8 cellular contexts compared by ENCODE assay signal in the genomic region with DNA sequence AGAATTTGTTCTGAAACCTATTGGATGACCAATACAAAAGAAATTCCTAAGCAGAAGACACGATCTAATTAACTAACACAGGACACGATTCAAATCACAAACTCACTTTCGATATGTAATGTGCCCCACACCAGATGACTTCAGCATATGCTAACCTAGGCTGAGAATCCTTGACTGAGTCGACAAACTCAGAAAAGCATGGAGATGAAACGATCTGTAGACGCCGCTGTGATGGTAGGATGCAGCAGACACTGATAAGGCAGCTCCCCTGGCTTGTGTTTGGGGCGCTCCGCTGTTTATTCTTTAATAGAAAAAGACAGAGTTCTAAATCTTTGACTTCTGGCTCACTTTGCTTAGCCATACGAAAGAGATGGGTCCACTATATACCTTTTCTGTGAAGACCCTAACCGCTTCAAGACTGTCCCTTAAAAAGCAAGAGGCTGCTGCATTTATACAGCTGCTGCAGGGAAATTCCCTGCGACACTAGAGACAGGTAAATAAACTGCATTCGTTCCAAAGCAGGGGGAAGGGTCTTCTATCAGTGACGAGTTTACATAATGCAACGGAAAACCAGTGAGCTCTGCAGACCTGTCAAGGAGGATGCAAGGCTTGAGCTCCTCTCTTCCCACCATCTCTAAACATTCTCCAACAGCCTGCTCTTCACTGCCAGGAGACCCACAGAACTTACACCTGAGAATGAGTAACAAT. TPM values are rescaled to one million over a fixed set of nuclear protein-coding genes. Genes with fewer than 3 reads are reported as not detected.
A peak's percentile ranks its signal among the peaks of the same experiment; 100 is the strongest.
DNase-seq lines count a peak whose midpoint lies in the region; ATAC-seq and TF ChIP-seq lines count a peak whose summit lies in the region.

No MANE protein-coding gene starts in this region.

- no peak for TF ChIP-seq CTCF in MM.1S (IDR thresholded peaks at IDR 0.05; ENCODE audit: low read length)
- TF ChIP-seq CTCF in breast epithelium (IDR thresholded peaks at IDR 0.05) = no peak

- H3K79me1 ChIP-seq in mesenchymal stem cell (replicated peaks; ENCODE audit: low read length, poor library complexity, severe bottlenecking) = no peaks in the 10 kb centered on the region

- peak; percentile 3 for DNase-seq in COR-L47 (lab: John Stamatoyannopoulos, UW)
- no peak for DNase-seq in MM.1S
- DNase-seq in breast epithelium (ENCODE audit: low spot score in 2 of 2) = no peak
- peak; percentile 15 for DNase-seq in mesenchymal stem cell
- DNase-seq in UCSD-AML1 (lab: John Stamatoyannopoulos, UW; ENCODE audit: unreplicated experiment) = no peak
- DNase-seq in activated CD8-positive, alpha-beta memory T cell treated with anti-CD3 and anti-CD28 coated beads, Interleukin-2, amount 50 U/mL, for 48 hours = no peak

- H3F3A ChIP-seq in MM.1S (ENCODE audit: insufficient read depth, low read length) = no peaks in the 10 kb centered on the region; the same call in 1 of the 2 replicates

- H3K18ac ChIP-seq in mesenchymal stem cell (ENCODE audit: low read depth in 1 of 2, low read length in 2 of 2) = no peak overlapping the region

- H3K9me3 ChIP-seq in MM.1S (replicated peaks; ENCODE audit: insufficient read depth, low read length) (no peaks in the 10 kb centered on the region), breast epithelium (no peaks in the 10 kb centered on the region), mesenchymal stem cell (ENCODE audit: control insufficient read depth, low read length) (no peaks in the 10 kb centered on the region)

- ATAC-seq in GM21515 (IDR thresholded peaks at IDR 0.05; ENCODE audit: unreplicated experiment) (no peak), HG03442 (IDR thresholded peaks at IDR 0.05; ENCODE audit: unreplicated experiment) (no peak)

- H3K27me3 ChIP-seq in MM.1S (replicated peaks; ENCODE audit: insufficient read depth, low read length) (no peaks in the 10 kb centered on the region), breast epithelium (no peaks in the 10 kb centered on the region), mesenchymal stem cell (ENCODE audit: control insufficient read depth in 1 of 2, insufficient read depth in 1 of 2, low read length in 2 of 2) (no peaks in the 10 kb centered on the region)

- no peak for TF ChIP-seq POLR2A in breast epithelium (IDR thresholded peaks at IDR 0.05)

- H2AK5ac ChIP-seq in mesenchymal stem cell (ENCODE audit: low read length, severe bottlenecking) = no peak overlapping the region

- no peak overlapping the region for H2BK12ac ChIP-seq in mesenchymal stem cell (ENCODE audit: low read length in 2 of 2)

- no peak overlapping the region for H2BK120ac ChIP-seq in mesenchymal stem cell (ENCODE audit: low read depth, low read length)

- no peak overlapping the region for H2BK5ac ChIP-seq in mesenchymal stem cell (ENCODE audit: low read depth, low read length, poor library complexity, severe bottlenecking)

- no peaks in the 10 kb centered on the region for H3K36me3 ChIP-seq in MM.1S (replicated peaks; ENCODE audit: insufficient read depth, low read length)
- H3K36me3 ChIP-seq in breast epithelium = peaks cover 4% of the 10 kb centered on the region
- peaks cover 2 to 25% of the 10 kb centered on the region in 2 experiments for H3K36me3 ChIP-seq in mesenchymal stem cell (ENCODE audit: control insufficient read depth in 1 of 2, insufficient read depth in 2 of 2, low read depth in 1 of 2, low read length in 2 of 2)

- H3K27ac ChIP-seq in MM.1S (ENCODE audit: low read length) (peak overlapping the region; percentile 62; the same call in 1 of the 2 replicates), breast epithelium (peak overlapping the region; percentile 6 to 98), mesenchymal stem cell (ENCODE audit: low read length, poor library complexity, severe bottlenecking) (peak overlapping the region; percentile 83)

- 55% methylated on average over 15 of the region's 15 CpGs for WGBS in mesenchymal stem cell

- no peak overlapping the region for H2AFZ ChIP-seq in MM.1S (ENCODE audit: low read length)
- no peak overlapping the region for H2AFZ ChIP-seq in mesenchymal stem cell (ENCODE audit: low read depth, low read length)

- H2BK15ac ChIP-seq in mesenchymal stem cell (ENCODE audit: low read depth, poor library complexity, severe bottlenecking) = no peak overlapping the region

- peaks cover 56% of the 10 kb centered on the region for H3K79me2 ChIP-seq in MM.1S (ENCODE audit: low read length)

- H3K14ac ChIP-seq in mesenchymal stem cell (ENCODE audit: low read length in 2 of 2) = peak overlapping the region in 1 of 2 experiments; percentile 41

- no peak overlapping the region for H3K23ac ChIP-seq in mesenchymal stem cell (ENCODE audit: low read length in 2 of 2)

- no peak overlapping the region for H3K4ac ChIP-seq in mesenchymal stem cell (ENCODE audit: low read depth in 1 of 2, low read length in 2 of 2)

- no peaks in the 10 kb centered on the region for H3K9me2 ChIP-seq in MM.1S (replicated peaks; ENCODE audit: insufficient read depth, low read length)

- H3K4me1 ChIP-seq in MM.1S (ENCODE audit: low read length) (peaks cover 5% of the 10 kb centered on the region), breast epithelium (peaks cover 0 to 8% of the 10 kb centered on the region in 2 donors), mesenchymal stem cell (ENCODE audit: control insufficient read depth, insufficient read depth, low read depth, low read length) (peaks cover 6% of the 10 kb centered on the region)

- intact Hi-C loops in breast epithelium (cut with DNase I; ENCODE audit: low total_unique reads) = loop anchor here (10.0 kb wide), 1 partner anchor 1120 kb away; a partner anchor contains a TSS

- no peak overlapping the region for H4K8ac ChIP-seq in mesenchymal stem cell (ENCODE audit: low read length)

- peak overlapping the region; percentile 73 for H3K9ac ChIP-seq in MM.1S (ENCODE audit: low read length)
- peak overlapping the region; percentile 100 for H3K9ac ChIP-seq in mesenchymal stem cell (ENCODE audit: low read length)

- H3K4me2 ChIP-seq in MM.1S (ENCODE audit: low read depth, low read length) (peak overlapping the region; percentile 70), mesenchymal stem cell (ENCODE audit: low read length, poor library complexity, severe bottlenecking) (peak overlapping the region; percentile 95)

- H4K91ac ChIP-seq in mesenchymal stem cell (ENCODE audit: low read length) = no peak overlapping the region

- no peaks in the 10 kb centered on the region for H4K20me1 ChIP-seq in MM.1S (ENCODE audit: insufficient read depth, low read length)

- H3K4me3 ChIP-seq in MM.1S (ENCODE audit: low read length) (peak overlapping the region; percentile 84), breast epithelium (peak overlapping the region; percentile 71 to 87 (median 72)), mesenchymal stem cell (ENCODE audit: insufficient read depth in 1 of 2, low read depth in 1 of 2, low read length in 2 of 2) (peak overlapping the region; percentile 49 to 96)

RNA-seq across cellular contexts. Expression of a gene that starts 0.9 kb away (rescaled TPM):
- 10 to 100 TPM; 53.8 to 81.4 (median 72.4) TPM for total RNA-seq in breast epithelium
- polyA plus RNA-seq in mesenchymal stem cell (2013, experiment 1 of 2) = 35.7 TPM
- 31.6 TPM for polyA plus RNA-seq in mesenchymal stem cell (2013, experiment 2 of 2)

RNA-seq across cellular contexts. Expression of a gene that starts 21.8 kb away (rescaled TPM):
- total RNA-seq in breast epithelium = 10 to 100 TPM; 26.9 to 28.5 (median 27.5) TPM
- polyA plus RNA-seq in mesenchymal stem cell (2013, experiment 1 of 2) = 21.3 TPM
- 20.2 TPM for polyA plus RNA-seq in mesenchymal stem cell (2013, experiment 2 of 2)

RNA-seq across cellular contexts. Expression of a gene that starts 22.0 kb away (rescaled TPM):
- 10 to 100 TPM; 38.0 to 55.2 (median 52.1) TPM for total RNA-seq in breast epithelium
- polyA plus RNA-seq in mesenchymal stem cell (2013, experiment 1 of 2) = 61.3 TPM
- 60.5 TPM for polyA plus RNA-seq in mesenchymal stem cell (2013, experiment 2 of 2)

RNA-seq across cellular contexts. Expression of a gene that starts 56.1 kb away (rescaled TPM):
- 10 to 100 TPM; 51.4 to 79.6 (median 79.6) TPM for total RNA-seq in breast epithelium
- 25.1 TPM for polyA plus RNA-seq in mesenchymal stem cell (2013, experiment 1 of 2)
- 24.8 TPM for polyA plus RNA-seq in mesenchymal stem cell (2013, experiment 2 of 2)

Comparison
In these comparisons a context has a peak if more than half of its experiments do, and no peak if none do; other contexts are left out.
1. DNase-seq: peak in COR-L47 (single experiment) and mesenchymal stem cell (single experiment); none in MM.1S (single experiment), breast epithelium (0 of 2), UCSD-AML1 (single experiment) and activated CD8-positive, alpha-beta memory T cell treated with anti-CD3 and anti-CD28 coated beads, Interleukin-2, amount 50 U/mL, for 48 hours (single experiment).
2. Peak in every context shown above with its lines, with median percentiles within 50 percentile points of each other: H3K27ac ChIP-seq and H3K4me3 ChIP-seq.